Comparison of ENCODE assay signal across 8 cellular contexts in genomic region chr7:45890902-45891461, GRCh38. TPM values are rescaled to one million over a fixed set of nuclear protein-coding genes. Genes with fewer than 3 reads are reported as not detected.
DNase-seq lines count a peak whose midpoint lies in the region; ATAC-seq, FAIRE-seq and TF ChIP-seq lines count a peak whose summit lies in the region.

No MANE protein-coding gene starts in this region.

- H3K4me2 ChIP-seq in astrocyte (ENCODE audit: low read length), result no peak overlapping the region

- H3K27me3 ChIP-seq in astrocyte (ENCODE audit: insufficient read depth, low read length), result peaks cover 2% of the 10 kb centered on the region

- no peaks in the 10 kb centered on the region for H4K20me1 ChIP-seq in astrocyte (ENCODE audit: insufficient read depth, low read length)

- H2AFZ ChIP-seq in astrocyte (ENCODE audit: low read depth, low read length), result no peak overlapping the region

- no peak overlapping the region for H3K27ac Mint-ChIP-seq in astrocyte (ENCODE audit: unreplicated experiment)

- TF ChIP-seq CTCF in astrocyte (IDR thresholded peaks at IDR 0.05; ENCODE audit: insufficient read depth, low read depth, low read length), result peak; percentile 63

- H3K9me3 Mint-ChIP-seq in astrocyte (ENCODE audit: unreplicated experiment), result no peaks in the 10 kb centered on the region

- no peaks in the 10 kb centered on the region for H3K4me1 Mint-ChIP-seq in astrocyte (ENCODE audit: low read depth, unreplicated experiment)

- DNase-seq in NCI-H2107 treated with DMSO at 0.1 percent for 48 hours (lab: John Stamatoyannopoulos, UW; ENCODE audit: unreplicated experiment) (peak; percentile 9), NCI-H2107 (lab: John Stamatoyannopoulos, UW) (no peak), MV-4-11 (lab: John Stamatoyannopoulos, UW) (peak; percentile 3), astrocyte (ENCODE audit: low read depth) (peak; percentile 16), lung microvascular endothelial cell (ENCODE audit: low read depth in 2 of 2) (peak; percentile 48 to 58)
- DNase-seq in activated CD4-positive, alpha-beta T cell treated with anti-CD3 and anti-CD28 coated beads, Interleukin-2, amount 50 U/mL, for 4 hours, result no peak

- no peak for FAIRE-seq in astrocyte (lab: Jason Lieb, UNC)

- no peak overlapping the region for H3K4me3 Mint-ChIP-seq in astrocyte (ENCODE audit: unreplicated experiment)

- H3K36me3 ChIP-seq in astrocyte (ENCODE audit: insufficient read depth, low read length), result no peaks in the 10 kb centered on the region

- peaks cover 76% of the 10 kb centered on the region for H3K27me3 Mint-ChIP-seq in astrocyte (ENCODE audit: low read depth, unreplicated experiment)

- ATAC-seq in HG03520 (IDR thresholded peaks at IDR 0.05; ENCODE audit: unreplicated experiment) (no peak), HG03159 (IDR thresholded peaks at IDR 0.05; ENCODE audit: unreplicated experiment) (no peak)

- no peak overlapping the region for H3K9ac ChIP-seq in astrocyte (ENCODE audit: low read length)

- H3K79me2 ChIP-seq in astrocyte (ENCODE audit: insufficient read depth, low read length), result no peaks in the 10 kb centered on the region

- H3K36me3 Mint-ChIP-seq in astrocyte (ENCODE audit: low read depth, unreplicated experiment), result no peaks in the 10 kb centered on the region

- H3K9me3 ChIP-seq in astrocyte (ENCODE audit: insufficient read depth, low read depth, low read length), result no peaks in the 10 kb centered on the region

- peaks cover 4% of the 10 kb centered on the region for H3K4me1 ChIP-seq in astrocyte (ENCODE audit: insufficient read depth, low read length)

- no peak overlapping the region for H3K4me3 ChIP-seq in astrocyte (ENCODE audit: insufficient read depth, low read depth, low read length)

- no peak overlapping the region for H3K27ac ChIP-seq in astrocyte (ENCODE audit: low read depth, low read length)

RNA-seq across cellular contexts. Expression of gene IGFBP1, which starts 2.7 kb away (rescaled TPM):
- total RNA-seq in astrocyte (not detected in 2 replicates), lung microvascular endothelial cell (0.20 TPM in 1 of 2 replicates, not detected in the other)

RNA-seq across cellular contexts. Expression of gene CCDC201, which starts 18.1 kb away (rescaled TPM):
- total RNA-seq in astrocyte (not detected in 2 replicates), lung microvascular endothelial cell (not detected in 2 replicates)

RNA-seq across cellular contexts. Expression of gene IGFBP3, which starts 30.1 kb away (rescaled TPM):
- total RNA-seq in astrocyte (1,092 and 1,283 TPM in 2 replicates), lung microvascular endothelial cell (1.5 and 2.4 TPM in 2 replicates)

Comparison
In these comparisons a context has a peak if more than half of its experiments do, and no peak if none do; other contexts are left out.
1. DNase-seq: peak in NCI-H2107 treated with DMSO at 0.1 percent for 48 hours (single experiment), MV-4-11 (single experiment), astrocyte (single experiment) and lung microvascular endothelial cell (2 of 2); none in NCI-H2107 (single experiment) and activated CD4-positive, alpha-beta T cell treated with anti-CD3 and anti-CD28 coated beads, Interleukin-2, amount 50 U/mL, for 4 hours (0 of 2).
2. RNA of gene IGFBP3, which starts 30.1 kb away (total RNA-seq): 1,092 to 1,283 TPM in astrocyte; 1.5 to 2.4 TPM in lung microvascular endothelial cell; every median in the first group is over 100 times any median in the second.